In the genomic region with DNA sequence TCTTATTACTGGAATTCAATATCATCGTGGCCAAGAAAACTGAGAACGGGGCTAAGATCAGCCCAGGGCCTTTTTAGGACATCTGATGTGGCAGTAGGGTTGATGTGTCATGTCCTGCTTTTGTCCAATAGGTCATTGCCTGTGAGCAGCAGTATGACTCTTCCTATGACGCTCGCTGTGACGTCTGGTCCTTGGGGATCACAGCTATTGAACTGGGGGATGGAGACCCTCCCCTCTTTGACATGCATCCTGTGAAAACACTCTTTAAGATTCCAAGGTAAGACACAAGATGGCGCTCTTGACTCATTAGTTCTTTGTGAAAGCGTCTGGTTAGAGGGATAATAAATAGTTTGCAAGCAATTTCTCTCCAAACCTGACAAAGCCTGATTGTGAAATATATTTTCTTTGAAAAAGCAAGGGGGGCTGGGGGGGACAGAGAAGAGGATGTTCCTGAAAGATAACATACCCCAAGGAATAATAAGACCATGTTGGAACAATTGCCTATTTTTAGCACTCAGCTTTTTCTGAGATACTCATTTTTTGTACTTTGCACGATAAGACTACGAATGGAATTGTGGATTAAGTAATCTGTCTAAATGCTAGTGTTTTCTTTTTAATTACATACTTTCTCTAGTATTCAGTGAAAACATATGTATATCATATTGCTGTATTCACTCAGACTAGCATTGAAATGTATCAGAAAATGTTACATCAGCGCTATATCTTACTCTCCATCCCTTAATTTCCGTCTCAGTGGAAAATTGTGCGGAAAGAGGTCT, we compare ENCODE assay signal across 9 cellular contexts. TPM values are rescaled to one million over a fixed set of nuclear protein-coding genes. Genes with fewer than 3 reads are reported as not detected.
DNase-seq lines count a peak whose midpoint lies in the region; ATAC-seq and TF ChIP-seq lines count a peak whose summit lies in the region.
"Had no signal": no experiment of that assay in that cellular context is flagged by ENCODE, and none has a peak within 500 bp of the region (broad histone marks: within the 10 kb centered on the region; RNA-seq: fewer than 3 reads in every experiment).

No MANE protein-coding gene starts in this region.

- no peak overlapping the region for H2AFZ ChIP-seq in parathyroid adenoma

- TF ChIP-seq CTCF in heart right ventricle (IDR thresholded peaks at IDR 0.05) = peak in 8 of 9 donors; percentile 16 to 57 (median 48)
- TF ChIP-seq CTCF in RWPE1 (conservative IDR thresholded peaks at IDR 0.05; ENCODE audit: low read depth) = peak; percentile 35
- peak in 5 of 6 experiments; percentile 21 to 51 (median 34) for TF ChIP-seq CTCF in esophagus squamous epithelium (IDR thresholded peaks at IDR 0.05)
- peak; percentile 10 for TF ChIP-seq CTCF in parathyroid adenoma (IDR thresholded peaks at IDR 0.05)

- TF ChIP-seq POLR2A in esophagus squamous epithelium (IDR thresholded peaks at IDR 0.05) = no peak

- CTCF ChIA-PET in RWPE1 (lab: Yijun Ruan, JAX) = interaction anchor here (0.6 to 1.2 kb wide), 8 partner anchors 38 to 656 kb away, joined by 3 to 6 read pairs (median 4); a partner anchor contains a TSS

- no peak overlapping the region for H3K4me2 ChIP-seq in parathyroid adenoma (ENCODE audit: low read length)

- POLR2A ChIA-PET in RWPE1 (lab: Yijun Ruan, JAX; ENCODE audit: low non-redundant PET) = no interaction called here

- no peak overlapping the region for H3K4me3 ChIP-seq in heart right ventricle
- H3K4me3 ChIP-seq in MG63 = no peak overlapping the region
- no peak overlapping the region for H3K4me3 ChIP-seq in esophagus squamous epithelium
- H3K4me3 ChIP-seq in parathyroid adenoma (ENCODE audit: low read depth, low read length) = no peak overlapping the region

- ATAC-seq in heart right ventricle = peak in 3 of 8 donors; percentile 9 to 29 (median 14)
- ATAC-seq in Right ventricle myocardium superior (ENCODE audit: poor library complexity) = no peak
- ATAC-seq in HG02759 (IDR thresholded peaks at IDR 0.05; ENCODE audit: unreplicated experiment) = no peak
- no peak for ATAC-seq in GM19023 (IDR thresholded peaks at IDR 0.05; ENCODE audit: unreplicated experiment)

- H3K9me3 ChIP-seq in heart right ventricle = no peaks in the 10 kb centered on the region
- H3K9me3 ChIP-seq in MG63 = no peaks in the 10 kb centered on the region
- H3K9me3 ChIP-seq in esophagus squamous epithelium = no peaks in the 10 kb centered on the region
- no peaks in the 10 kb centered on the region for H3K9me3 ChIP-seq in parathyroid adenoma (ENCODE audit: control insufficient read depth, low read length)

- 32 to 43% methylated on average over 12 of the region's 12 CpGs for WGBS in heart right ventricle, 2 donors
- WGBS in esophagus squamous epithelium, 2 donors = 54% methylated on average over 12 of the region's 12 CpGs

- no peaks in the 10 kb centered on the region for H3K4me1 ChIP-seq in heart right ventricle
- H3K4me1 ChIP-seq in esophagus squamous epithelium = peaks cover 0 to 4% (median 0%) of the 10 kb centered on the region in 3 donors
- peaks cover 9% of the 10 kb centered on the region for H3K4me1 ChIP-seq in parathyroid adenoma

- DNase-seq in heart right ventricle (peak in 1 of 2 donors; percentile 24), Right ventricle myocardium superior (no peak), MG63 (peak; percentile 40), RWPE1 (ENCODE audit: low spot score) (peak; percentile 26), esophagus squamous epithelium (lab: John Stamatoyannopoulos, UW) (no peak)

- H3K27ac ChIP-seq in heart right ventricle = no peak overlapping the region
- no peak overlapping the region for H3K27ac ChIP-seq in RWPE1
- H3K27ac ChIP-seq in esophagus squamous epithelium = no peak overlapping the region
- H3K27ac ChIP-seq in parathyroid adenoma = no peak overlapping the region

- H3K9ac ChIP-seq in parathyroid adenoma = no peak overlapping the region

- H3K27me3 ChIP-seq in heart right ventricle (peaks cover 0 to 27% (median 12%) of the 10 kb centered on the region in 7 donors), MG63 (peaks cover 26% of the 10 kb centered on the region; the same call in 1 of the 2 replicates), esophagus squamous epithelium (no peaks in the 10 kb centered on the region), parathyroid adenoma (ENCODE audit: control insufficient read depth, insufficient read depth, low read length) (no peaks in the 10 kb centered on the region)

- intact Hi-C loops in heart right ventricle (cut with DNase I) (loop anchor here in 7 of 10 donors (5.0 to 10.0 kb wide), 2 partner anchors 576 to 579 kb away; a partner anchor contains a TSS), Right ventricle myocardium superior (cut with DNase I) (no loop called here), esophagus squamous epithelium (cut with DNase I) (loop anchor here (10.0 kb wide), 1 partner anchor 579 kb away; a partner anchor contains a TSS)

- H3K36me3 ChIP-seq in heart right ventricle = no peaks in the 10 kb centered on the region
- H3K36me3 ChIP-seq in MG63 = no peaks in the 10 kb centered on the region
- no peaks in the 10 kb centered on the region for H3K36me3 ChIP-seq in esophagus squamous epithelium
- no peaks in the 10 kb centered on the region for H3K36me3 ChIP-seq in parathyroid adenoma (ENCODE audit: control insufficient read depth, insufficient read depth, low read length)

- no peaks in the 10 kb centered on the region for H3K79me2 ChIP-seq in parathyroid adenoma

RNA-seq across cellular contexts. Expression of a gene that starts 58.1 kb away (rescaled TPM):
- total RNA-seq in heart right ventricle = under 1 TPM in 4 of 10 donors, not detected in 6; 0.05 to 0.21 (median 0.09) TPM
- polyA plus RNA-seq in heart right ventricle = not detected
- total RNA-seq in Right ventricle myocardium superior = not detected
- not detected in 2 replicates for total RNA-seq in MG63 (2014; rRNA removed; shearing (Covaris generic); ENCODE audit: low replicate concordance)
- under 1 TPM; 0.15 to 0.38 (median 0.18) TPM for total RNA-seq in esophagus squamous epithelium
- total RNA-seq: dermis microvascular lymphatic vessel endothelial cell had no signal

Comparison
In these comparisons a context has a peak if more than half of its experiments do, and no peak if none do; other contexts are left out.
1. DNase-seq: peak in MG63 (single experiment) and RWPE1 (single experiment); none in Right ventricle myocardium superior (single experiment) and esophagus squamous epithelium (single experiment).
2. Peak in every context shown above with its lines, with median percentiles within 50 percentile points of each other: CTCF ChIP-seq.